12 cellular contexts compared by ENCODE assay signal in the genomic region with DNA sequence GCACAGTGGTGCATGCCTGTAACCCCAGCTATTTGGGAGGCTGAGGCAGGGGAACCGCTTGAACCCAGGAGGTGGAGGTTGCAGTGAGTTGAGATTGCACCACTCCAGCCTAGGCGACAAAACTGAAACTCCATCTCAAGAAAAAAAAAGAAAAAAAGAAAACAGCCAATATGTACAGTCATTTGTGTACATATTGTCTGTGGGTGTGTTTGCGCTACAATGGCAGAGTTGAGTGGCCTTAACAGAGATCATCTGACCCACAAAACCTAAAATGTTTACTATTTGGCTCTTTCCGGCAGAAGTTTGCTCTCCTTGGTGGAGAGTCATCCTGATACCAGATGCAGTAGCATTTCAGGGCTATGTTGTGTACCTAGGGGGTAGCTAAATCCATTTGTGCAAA. TPM values are rescaled to one million over a fixed set of nuclear protein-coding genes. Genes with fewer than 3 reads are reported as not detected.
A peak's percentile ranks its signal among the peaks of the same experiment; 100 is the strongest.
DNase-seq lines count a peak whose midpoint lies in the region; ATAC-seq and TF ChIP-seq lines count a peak whose summit lies in the region.
"Had no signal": no experiment of that assay in that cellular context is flagged by ENCODE, and none has a peak within 500 bp of the region (broad histone marks: within the 10 kb centered on the region; RNA-seq: fewer than 3 reads in every experiment).

No MANE protein-coding gene starts in this region.

- intact Hi-C loops in right lobe of liver (cut with DNase I): no loop called here
- intact Hi-C loops in uterus (cut with DNase I; ENCODE audit: low total_unique reads): no loop called here
- intact Hi-C loops in cardiac septum (cut with DNase I): no loop called here

- H3K9me3 Mint-ChIP-seq in activated CD8-positive, alpha-beta memory T cell treated with anti-CD3 and anti-CD28 coated beads, Interleukin-2, amount 10 ng/mL, durations not matched to agents 7 days and 5 days (ENCODE audit: low read depth): no peaks in the 10 kb centered on the region
- H3K9me3 Mint-ChIP-seq: naive thymus-derived CD8-positive, alpha-beta T cell had no signal

- H3K9me3 ChIP-seq in right lobe of liver (no peaks in the 10 kb centered on the region), uterus (no peaks in the 10 kb centered on the region)

- H3K27ac Mint-ChIP-seq in activated CD8-positive, alpha-beta memory T cell treated with anti-CD3 and anti-CD28 coated beads, Interleukin-2, amount 10 ng/mL, durations not matched to agents 7 days and 5 days: peak overlapping the region; percentile 99

- CTCF ChIA-PET in activated CD8-positive, alpha-beta memory T cell treated with anti-CD3 and anti-CD28 coated beads, Interleukin-2, amount 10 ng/mL, durations not matched to agents 7 days and 5 days (lab: Charles Lee): interaction anchor here (0.9 to 2.2 kb wide), 11 partner anchors 9 to 164 kb away, joined by 3 to 12 read pairs (median 3); a partner anchor contains a TSS

- no peak overlapping the region for H3K27ac ChIP-seq in right lobe of liver
- no peak overlapping the region for H3K27ac ChIP-seq in uterus

- peaks cover 26% of the 10 kb centered on the region for H3K36me3 Mint-ChIP-seq in activated CD8-positive, alpha-beta memory T cell treated with anti-CD3 and anti-CD28 coated beads, Interleukin-2, amount 10 ng/mL, durations not matched to agents 7 days and 5 days
- H3K36me3 Mint-ChIP-seq: naive thymus-derived CD8-positive, alpha-beta T cell had no signal

- H3K36me3 ChIP-seq in right lobe of liver: no peaks in the 10 kb centered on the region
- no peaks in the 10 kb centered on the region for H3K36me3 ChIP-seq in uterus

- DNase-seq in activated CD8-positive, alpha-beta memory T cell treated with anti-CD3 and anti-CD28 coated beads, Interleukin-2, amount 10 ng/mL, durations not matched to agents 7 days and 5 days: peak; percentile 85
- DNase-seq in activated CD8-positive, alpha-beta memory T cell treated with anti-CD3 and anti-CD28 coated beads, Interleukin-2, amount 50 U/mL, for 48 hours: no peak
- DNase-seq in GM20000 (ENCODE audit: low spot score) (peak; percentile 51), right lobe of liver (no peak), NCI-H2196 (lab: John Stamatoyannopoulos, UW; ENCODE audit: unreplicated experiment) (no peak), uterus (no peak), cardiac septum (ENCODE audit: low spot score) (no peak)
- DNase-seq: HCEC 1CT; naive thymus-derived CD8-positive, alpha-beta T cell; NCI-H345; SHP77 had no signal

- 28% methylated on average over 4 of the region's 4 CpGs for WGBS in right lobe of liver (ENCODE audit: insufficient coverage, low coverage, low lambda C conversion rate, missing lambda C conversion rate)

- H3K4me3 ChIP-seq in right lobe of liver (no peak overlapping the region), uterus (no peak overlapping the region)

- TF ChIP-seq CTCF in GM20000 (IDR thresholded peaks at IDR 0.05; ENCODE audit: extremely low read depth, missing control alignments): no peak
- TF ChIP-seq CTCF in right lobe of liver (IDR thresholded peaks at IDR 0.05): no peak
- TF ChIP-seq CTCF in uterus (IDR thresholded peaks at IDR 0.05): no peak

- ATAC-seq in activated CD8-positive, alpha-beta memory T cell treated with anti-CD3 and anti-CD28 coated beads, Interleukin-2, amount 10 ng/mL, durations not matched to agents 7 days and 5 days: peak; percentile 79
- ATAC-seq in HG03378 (IDR thresholded peaks at IDR 0.05; ENCODE audit: unreplicated experiment): peak; percentile 85
- peak in 3 of 4 donors; percentile 14 to 75 (median 27) for ATAC-seq in right lobe of liver
- ATAC-seq: naive thymus-derived CD8-positive, alpha-beta T cell had no signal

- H3K4me3 Mint-ChIP-seq in activated CD8-positive, alpha-beta memory T cell treated with anti-CD3 and anti-CD28 coated beads, Interleukin-2, amount 10 ng/mL, durations not matched to agents 7 days and 5 days: peak overlapping the region; percentile 12

- peaks cover 93% of the 10 kb centered on the region for H3K4me1 Mint-ChIP-seq in activated CD8-positive, alpha-beta memory T cell treated with anti-CD3 and anti-CD28 coated beads, Interleukin-2, amount 10 ng/mL, durations not matched to agents 7 days and 5 days

- H3K4me1 ChIP-seq in right lobe of liver: peaks cover 0 to 5% (median 0%) of the 10 kb centered on the region in 4 donors
- no peaks in the 10 kb centered on the region for H3K4me1 ChIP-seq in uterus

- H3K27me3 Mint-ChIP-seq in activated CD8-positive, alpha-beta memory T cell treated with anti-CD3 and anti-CD28 coated beads, Interleukin-2, amount 10 ng/mL, durations not matched to agents 7 days and 5 days: no peaks in the 10 kb centered on the region
- H3K27me3 Mint-ChIP-seq: naive thymus-derived CD8-positive, alpha-beta T cell had no signal

- H3K27me3 ChIP-seq in right lobe of liver (no peaks in the 10 kb centered on the region), uterus (no peaks in the 10 kb centered on the region)

- TF ChIP-seq POLR2A in right lobe of liver (IDR thresholded peaks at IDR 0.05) (no peak), uterus (IDR thresholded peaks at IDR 0.05) (no peak)

RNA-seq across cellular contexts. Expression of a gene that starts 57.9 kb away (rescaled TPM):
- total RNA-seq in activated CD8-positive, alpha-beta memory T cell treated with anti-CD3 and anti-CD28 coated beads, Interleukin-2, amount 10 ng/mL, durations not matched to agents 7 days and 5 days: 10 to 100 TPM; 12.5 to 24.6 TPM
- total RNA-seq in right lobe of liver (1 to 10 TPM; 1.2 to 3.3 (median 2.5) TPM), uterus (1 to 10 TPM in 3 of 4 donors, under 1 TPM in 1; 0.59 to 6.4 (median 5.7) TPM), cardiac septum (2.7 TPM)

RNA-seq across cellular contexts. Expression of a gene that starts 58.2 kb away (rescaled TPM):
- 10 to 100 TPM in 1 of 2 experiments, 1 to 10 TPM in 1; 6.0 to 10.7 TPM for total RNA-seq in activated CD8-positive, alpha-beta memory T cell treated with anti-CD3 and anti-CD28 coated beads, Interleukin-2, amount 10 ng/mL, durations not matched to agents 7 days and 5 days
- total RNA-seq in right lobe of liver (1 to 10 TPM in 1 of 6 experiments, under 1 TPM in 5; 0.19 to 1.2 (median 0.45) TPM), uterus (1 to 10 TPM in 2 of 4 donors, under 1 TPM in 1, not detected in 1; 0.35 to 1.5 (median 1.0) TPM), cardiac septum (0.19 TPM)

Comparison
In these comparisons a context has a peak if more than half of its experiments do, and no peak if none do; other contexts are left out.
1. DNase-seq: peak in activated CD8-positive, alpha-beta memory T cell treated with anti-CD3 and anti-CD28 coated beads, Interleukin-2, amount 10 ng/mL, durations not matched to agents 7 days and 5 days (single experiment) and GM20000 (single experiment); none in activated CD8-positive, alpha-beta memory T cell treated with anti-CD3 and anti-CD28 coated beads, Interleukin-2, amount 50 U/mL, for 48 hours (single experiment), right lobe of liver (0 of 3), NCI-H2196 (single experiment), uterus (0 of 2) and cardiac septum (single experiment).
2. ATAC-seq: peak in every context shown above with its lines; median percentile 85 in HG03378; 79 in activated CD8-positive, alpha-beta memory T cell treated with anti-CD3 and anti-CD28 coated beads, Interleukin-2, amount 10 ng/mL, durations not matched to agents 7 days and 5 days; 27 in right lobe of liver.